Comparison of ENCODE assay signal across 1 cellular context in the genomic region with DNA sequence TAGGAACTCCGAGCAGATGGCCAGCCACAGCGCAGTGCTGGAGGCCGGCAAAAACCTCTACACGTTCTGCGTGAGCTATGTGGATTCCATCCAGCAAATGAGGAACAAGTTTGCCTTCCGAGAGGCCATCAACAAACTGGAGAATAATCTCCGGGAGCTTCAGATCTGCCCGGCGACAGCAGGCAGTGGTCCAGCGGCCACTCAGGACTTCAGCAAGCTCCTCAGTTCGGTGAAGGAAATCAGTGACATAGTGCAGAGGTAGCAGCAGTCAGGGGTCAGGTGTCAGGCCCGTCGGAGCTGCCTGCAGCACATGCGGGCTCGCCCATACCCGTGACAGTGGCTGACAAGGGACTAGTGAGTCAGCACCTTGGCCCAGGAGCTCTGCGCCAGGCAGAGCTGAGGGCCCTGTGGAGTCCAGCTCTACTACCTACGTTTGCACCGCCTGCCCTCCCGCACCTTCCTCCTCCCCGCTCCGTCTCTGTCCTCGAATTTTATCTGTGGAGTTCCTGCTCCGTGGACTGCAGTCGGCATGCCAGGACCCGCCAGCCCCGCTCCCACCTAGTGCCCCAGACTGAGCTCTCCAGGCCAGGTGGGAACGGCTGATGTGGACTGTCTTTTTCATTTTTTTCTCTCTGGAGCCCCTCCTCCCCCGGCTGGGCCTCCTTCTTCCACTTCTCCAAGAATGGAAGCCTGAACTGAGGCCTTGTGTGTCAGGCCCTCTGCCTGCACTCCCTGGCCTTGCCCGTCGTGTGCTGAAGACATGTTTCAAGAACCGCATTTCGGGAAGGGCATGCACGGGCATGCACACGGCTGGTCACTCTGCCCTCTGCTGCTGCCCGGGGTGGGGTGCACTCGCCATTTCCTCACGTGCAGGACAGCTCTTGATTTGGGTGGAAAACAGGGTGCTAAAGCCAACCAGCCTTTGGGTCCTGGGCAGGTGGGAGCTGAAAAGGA.
TF ChIP-seq lines count a peak whose summit lies in the region.

No MANE protein-coding gene starts in this region.

TF ChIP-seq in IMR-90, 13 proteins besides CTCF, POLR2A, EP300 and RAD21:
- no peak for TF ChIP-seq MXI1 (IDR thresholded peaks at IDR 0.05; ENCODE audit: borderline replicate concordance, low read depth, low read length)
- TF ChIP-seq RFX5 (IDR thresholded peaks at IDR 0.05; ENCODE audit: low read depth, low read length): peak; percentile 62
